1 cellular context compared by ENCODE assay signal in genomic region chr17:1834378-1835149, GRCh38.
A peak's percentile ranks its signal among the peaks of the same experiment; 100 is the strongest.
TF ChIP-seq lines count a peak whose summit lies in the region.

No MANE protein-coding gene starts in this region.

TF ChIP-seq in GM12878, 131 proteins besides CTCF, POLR2A, EP300 and RAD21 (continued from another document):
- TF ChIP-seq NKRF (conservative IDR thresholded peaks at IDR 0.05) = peak; percentile 7; the same call in 1 of the 2 replicates
- no peak for TF ChIP-seq TCF3 (IDR thresholded peaks at IDR 0.05; ENCODE audit: borderline replicate concordance, insufficient read depth, low read depth, low read length)
- no peak for TF ChIP-seq E2F4 (IDR thresholded peaks at IDR 0.05; ENCODE audit: low read depth, low read length)
- TF ChIP-seq CEBPB (IDR thresholded peaks at IDR 0.05; ENCODE audit: borderline replicate concordance in 1 of 2, low read depth in 2 of 2, low read length in 2 of 2) = no peak
- TF ChIP-seq SMAD5 (IDR thresholded peaks at IDR 0.05; ENCODE audit: low read depth) = no peak
- TF ChIP-seq KAT2A (conservative IDR thresholded peaks at IDR 0.05; ENCODE audit: control insufficient read depth, low read depth, low read length) = no peak
- TF ChIP-seq POLR2AphosphoS5 (IDR thresholded peaks at IDR 0.05; ENCODE audit: low read length) = no peak
- no peak for TF ChIP-seq LARP7 (IDR thresholded peaks at IDR 0.05)
- TF ChIP-seq REST (IDR thresholded peaks at IDR 0.05; ENCODE audit: low read depth, low read length) = no peak
- TF ChIP-seq RCOR1 (conservative IDR thresholded peaks at IDR 0.05; ENCODE audit: low read depth, low read length) = no peak
- no peak for TF ChIP-seq POLR2AphosphoS2 (IDR thresholded peaks at IDR 0.05; ENCODE audit: low read depth, low read length)
- TF ChIP-seq FOXK2 (IDR thresholded peaks at IDR 0.05) = peak; percentile 11; the same call in 1 of the 2 replicates
- peak; percentile 84; the same call in 1 of the 2 replicates for TF ChIP-seq RELB (IDR thresholded peaks at IDR 0.05; ENCODE audit: low read depth)
- TF ChIP-seq MXI1 (IDR thresholded peaks at IDR 0.05; ENCODE audit: low read depth, low read length) = peak; percentile 89
- peak; percentile 83 for TF ChIP-seq SMARCA5 (IDR thresholded peaks at IDR 0.05)
- no peak for TF ChIP-seq SMAD1 (IDR thresholded peaks at IDR 0.05; ENCODE audit: low read depth, partially characterized antibody)
- TF ChIP-seq CBX5 (IDR thresholded peaks at IDR 0.05; ENCODE audit: low read depth) = no peak
- TF ChIP-seq CBFB (IDR thresholded peaks at IDR 0.05; ENCODE audit: low read depth) = peak; percentile 48; the same call in 1 of the 2 replicates
- TF ChIP-seq ZBTB33 (IDR thresholded peaks at IDR 0.05) = no peak
- no peak for TF ChIP-seq ZNF622 (IDR thresholded peaks at IDR 0.05)
- no peak for TF ChIP-seq SREBF1 (IDR thresholded peaks at IDR 0.05; ENCODE audit: low read length)
- TF ChIP-seq TCF7 (IDR thresholded peaks at IDR 0.05; ENCODE audit: borderline replicate concordance) = peak; percentile 42; the same call in 1 of the 2 replicates
- TF ChIP-seq NFIC (IDR thresholded peaks at IDR 0.05; ENCODE audit: low read depth, low read length) = peak; percentile 90
- no peak for TF ChIP-seq CHD4 (IDR thresholded peaks at IDR 0.05)
- peak; percentile 94 for TF ChIP-seq ATF7 (IDR thresholded peaks at IDR 0.05; ENCODE audit: low read depth)
- no peak for TF ChIP-seq EGR1 (IDR thresholded peaks at IDR 0.05; ENCODE audit: borderline replicate concordance in 1 of 2, low read depth in 2 of 2, low read length in 2 of 2)
- TF ChIP-seq BHLHE40 (IDR thresholded peaks at IDR 0.05; ENCODE audit: borderline replicate concordance in 1 of 2, low read depth in 2 of 2, low read length in 1 of 2) = peak; percentile 92 to 94
- TF ChIP-seq MTA3 (IDR thresholded peaks at IDR 0.05; ENCODE audit: borderline replicate concordance, low read length) = peak; percentile 81; the same call in 1 of the 2 replicates
- no peak for TF ChIP-seq PAX8 (IDR thresholded peaks at IDR 0.05)
- TF ChIP-seq BACH1 (IDR thresholded peaks at IDR 0.05; ENCODE audit: borderline replicate concordance) = peak; percentile 52; the same call in 1 of the 2 replicates
- TF ChIP-seq BCL3 (IDR thresholded peaks at IDR 0.05; ENCODE audit: borderline replicate concordance, insufficient read depth, low read depth, low read length, poor library complexity, severe bottlenecking) = no peak
- TF ChIP-seq IRF5 (IDR thresholded peaks at IDR 0.05; ENCODE audit: borderline replicate concordance) = no peak
- TF ChIP-seq IRF3 (IDR thresholded peaks at IDR 0.05) = no peak
- TF ChIP-seq PAX5 (IDR thresholded peaks at IDR 0.05; ENCODE audit: borderline replicate concordance, low read depth, low read length) = peak; percentile 42; the same call in 1 of the 2 replicates
- 0 out of 2 replicates have a peak, but pooled peaks have one; percentile 58 for TF ChIP-seq STAT3 (IDR thresholded peaks at IDR 0.05; ENCODE audit: low read depth, low read length)
- no peak for TF ChIP-seq SMC3 (IDR thresholded peaks at IDR 0.05; ENCODE audit: borderline replicate concordance, low read length)
- peak; percentile 84; the same call in 1 of the 3 replicates for TF ChIP-seq POU2F2 (IDR thresholded peaks at IDR 0.05; ENCODE audit: borderline replicate concordance, low read depth, low read length)
- peak; percentile 6 for TF ChIP-seq USF1 (IDR thresholded peaks at IDR 0.05; ENCODE audit: borderline replicate concordance, extremely low read length, insufficient read depth, low read depth, low read length)
